ENCODE assay signal across 8 cellular contexts in genomic region chr14:92039073-92039719, GRCh38.
DNase-seq lines count a peak whose midpoint lies in the region; ATAC-seq and TF ChIP-seq lines count a peak whose summit lies in the region.

No MANE protein-coding gene starts in this region.

- DNase-seq in CMK (ENCODE audit: low read depth) (peak; percentile 33), HL-60 (ENCODE audit: low read depth in 1 of 2, low spot score in 1 of 2) (peak in 1 of 2 experiments; percentile 38), astrocyte of the spinal cord (ENCODE audit: low read depth, low spot score) (peak; percentile 73), skeletal muscle cell (ENCODE audit: low read depth) (peak; percentile 23)

- peak; percentile 16 for ATAC-seq in GM19455 (IDR thresholded peaks at IDR 0.05; ENCODE audit: unreplicated experiment)
- ATAC-seq in GM18858 (IDR thresholded peaks at IDR 0.05; ENCODE audit: unreplicated experiment), result no peak

- H2AFZ ChIP-seq in OCI-LY3 (ENCODE audit: low read depth, low read length), result peak overlapping the region; percentile 82

- H3K9me3 ChIP-seq in OCI-LY3 (ENCODE audit: insufficient read depth, low read length) (no peaks in the 10 kb centered on the region), iPS-18a (ENCODE audit: control insufficient read depth, low read depth, low read length) (no peaks in the 10 kb centered on the region)

- H3K27ac ChIP-seq in HL-60 (replicated peaks), result peak overlapping the region; percentile 94
- peak overlapping the region; percentile 70 for H3K27ac ChIP-seq in OCI-LY3 (ENCODE audit: low read length)
- peak overlapping the region; percentile 80 for H3K27ac ChIP-seq in iPS-18a (ENCODE audit: low read length)

- peaks cover 12% of the 10 kb centered on the region for H3K36me3 ChIP-seq in OCI-LY3 (replicated peaks; ENCODE audit: low read depth, low read length)
- no peaks in the 10 kb centered on the region for H3K36me3 ChIP-seq in iPS-18a (ENCODE audit: control insufficient read depth, low read depth, low read length)

- H3K4me3 ChIP-seq in HL-60 (replicated peaks; ENCODE audit: insufficient read depth, low read length), result peak overlapping the region; percentile 74
- peak overlapping the region; percentile 85 for H3K4me3 ChIP-seq in OCI-LY3 (ENCODE audit: low read length)
- peak overlapping the region; percentile 99 for H3K4me3 ChIP-seq in astrocyte of the spinal cord (ENCODE audit: low read depth, low read length)
- peak overlapping the region; percentile 80 for H3K4me3 ChIP-seq in iPS-18a (ENCODE audit: low read length)
- peak overlapping the region; percentile 85 for H3K4me3 ChIP-seq in skeletal muscle cell (ENCODE audit: low read depth, low read length)

- TF ChIP-seq CTCF in HL-60 (IDR thresholded peaks at IDR 0.05; ENCODE audit: insufficient read depth, low read length) (no peak), OCI-LY3 (IDR thresholded peaks at IDR 0.05; ENCODE audit: low read depth, low read length) (no peak), astrocyte of the spinal cord (IDR thresholded peaks at IDR 0.05; ENCODE audit: low read depth, low read length) (no peak)

- H3K9ac ChIP-seq in OCI-LY3 (ENCODE audit: low read length) (peak overlapping the region; percentile 90), iPS-18a (ENCODE audit: low read length) (peak overlapping the region; percentile 94)

- in situ Hi-C loops in astrocyte of the spinal cord (cut with HindIII; ENCODE audit: low sequenced_read_pairs), result no loop called here

- H3K27me3 ChIP-seq in HL-60 (ENCODE audit: insufficient read depth, poor library complexity, severe bottlenecking), result no peaks in the 10 kb centered on the region
- no peaks in the 10 kb centered on the region for H3K27me3 ChIP-seq in OCI-LY3 (ENCODE audit: low read depth, low read length)
- H3K27me3 ChIP-seq in iPS-18a (ENCODE audit: control insufficient read depth, insufficient read depth, low read length), result no peaks in the 10 kb centered on the region

- peaks cover 66% of the 10 kb centered on the region for H3K79me2 ChIP-seq in OCI-LY3 (ENCODE audit: low read length)

- H3K4me1 ChIP-seq in OCI-LY3 (ENCODE audit: low read length) (peaks cover 14% of the 10 kb centered on the region), iPS-18a (ENCODE audit: control insufficient read depth, low read depth, low read length) (peaks cover 3% of the 10 kb centered on the region)

- H3K4me2 ChIP-seq in OCI-LY3 (ENCODE audit: low read length), result peak overlapping the region; percentile 69

- peaks cover 24% of the 10 kb centered on the region for H4K20me1 ChIP-seq in OCI-LY3 (ENCODE audit: insufficient read depth, low read length)
